1 cellular context compared by ENCODE assay signal in genomic region chr2:218476676-218477075, GRCh38.
TF ChIP-seq lines count a peak whose summit lies in the region.

No MANE protein-coding gene starts in this region.

TF ChIP-seq in WTC11, 78 proteins besides CTCF, POLR2A, EP300 and RAD21 (continued from another document):
- TF ChIP-seq, protein P1, sequence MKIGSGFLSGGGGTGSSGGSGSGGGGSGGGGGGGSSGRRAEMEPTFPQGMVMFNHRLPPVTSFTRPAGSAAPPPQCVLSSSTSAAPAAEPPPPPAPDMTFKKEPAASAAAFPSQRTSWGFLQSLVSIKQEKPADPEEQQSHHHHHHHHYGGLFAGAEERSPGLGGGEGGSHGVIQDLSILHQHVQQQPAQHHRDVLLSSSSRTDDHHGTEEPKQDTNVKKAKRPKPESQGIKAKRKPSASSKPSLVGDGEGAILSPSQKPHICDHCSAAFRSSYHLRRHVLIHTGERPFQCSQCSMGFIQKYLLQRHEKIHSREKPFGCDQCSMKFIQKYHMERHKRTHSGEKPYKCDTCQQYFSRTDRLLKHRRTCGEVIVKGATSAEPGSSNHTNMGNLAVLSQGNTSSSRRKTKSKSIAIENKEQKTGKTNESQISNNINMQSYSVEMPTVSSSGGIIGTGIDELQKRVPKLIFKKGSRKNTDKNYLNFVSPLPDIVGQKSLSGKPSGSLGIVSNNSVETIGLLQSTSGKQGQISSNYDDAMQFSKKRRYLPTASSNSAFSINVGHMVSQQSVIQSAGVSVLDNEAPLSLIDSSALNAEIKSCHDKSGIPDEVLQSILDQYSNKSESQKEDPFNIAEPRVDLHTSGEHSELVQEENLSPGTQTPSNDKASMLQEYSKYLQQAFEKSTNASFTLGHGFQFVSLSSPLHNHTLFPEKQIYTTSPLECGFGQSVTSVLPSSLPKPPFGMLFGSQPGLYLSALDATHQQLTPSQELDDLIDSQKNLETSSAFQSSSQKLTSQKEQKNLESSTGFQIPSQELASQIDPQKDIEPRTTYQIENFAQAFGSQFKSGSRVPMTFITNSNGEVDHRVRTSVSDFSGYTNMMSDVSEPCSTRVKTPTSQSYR (CRISPR knock-in tag; IDR thresholded peaks at IDR 0.05), result no peak
- TF ChIP-seq ESRRA (CRISPR knock-in tag; IDR thresholded peaks at IDR 0.05; ENCODE audit: borderline replicate concordance) (no peak), NR2C2 (CRISPR knock-in tag; IDR thresholded peaks at IDR 0.05) (no peak), EMX1 (CRISPR knock-in tag; IDR thresholded peaks at IDR 0.05) (no peak)
- TF ChIP-seq, protein P2, sequence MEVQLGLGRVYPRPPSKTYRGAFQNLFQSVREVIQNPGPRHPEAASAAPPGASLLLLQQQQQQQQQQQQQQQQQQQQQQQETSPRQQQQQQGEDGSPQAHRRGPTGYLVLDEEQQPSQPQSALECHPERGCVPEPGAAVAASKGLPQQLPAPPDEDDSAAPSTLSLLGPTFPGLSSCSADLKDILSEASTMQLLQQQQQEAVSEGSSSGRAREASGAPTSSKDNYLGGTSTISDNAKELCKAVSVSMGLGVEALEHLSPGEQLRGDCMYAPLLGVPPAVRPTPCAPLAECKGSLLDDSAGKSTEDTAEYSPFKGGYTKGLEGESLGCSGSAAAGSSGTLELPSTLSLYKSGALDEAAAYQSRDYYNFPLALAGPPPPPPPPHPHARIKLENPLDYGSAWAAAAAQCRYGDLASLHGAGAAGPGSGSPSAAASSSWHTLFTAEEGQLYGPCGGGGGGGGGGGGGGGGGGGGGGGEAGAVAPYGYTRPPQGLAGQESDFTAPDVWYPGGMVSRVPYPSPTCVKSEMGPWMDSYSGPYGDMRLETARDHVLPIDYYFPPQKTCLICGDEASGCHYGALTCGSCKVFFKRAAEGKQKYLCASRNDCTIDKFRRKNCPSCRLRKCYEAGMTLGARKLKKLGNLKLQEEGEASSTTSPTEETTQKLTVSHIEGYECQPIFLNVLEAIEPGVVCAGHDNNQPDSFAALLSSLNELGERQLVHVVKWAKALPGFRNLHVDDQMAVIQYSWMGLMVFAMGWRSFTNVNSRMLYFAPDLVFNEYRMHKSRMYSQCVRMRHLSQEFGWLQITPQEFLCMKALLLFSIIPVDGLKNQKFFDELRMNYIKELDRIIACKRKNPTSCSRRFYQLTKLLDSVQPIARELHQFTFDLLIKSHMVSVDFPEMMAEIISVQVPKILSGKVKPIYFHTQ (CRISPR knock-in tag; IDR thresholded peaks at IDR 0.05), result no peak
TF ChIP-seq in WTC11: peak in this region for 0.
